11 cellular contexts compared by ENCODE assay signal in the genomic region with DNA sequence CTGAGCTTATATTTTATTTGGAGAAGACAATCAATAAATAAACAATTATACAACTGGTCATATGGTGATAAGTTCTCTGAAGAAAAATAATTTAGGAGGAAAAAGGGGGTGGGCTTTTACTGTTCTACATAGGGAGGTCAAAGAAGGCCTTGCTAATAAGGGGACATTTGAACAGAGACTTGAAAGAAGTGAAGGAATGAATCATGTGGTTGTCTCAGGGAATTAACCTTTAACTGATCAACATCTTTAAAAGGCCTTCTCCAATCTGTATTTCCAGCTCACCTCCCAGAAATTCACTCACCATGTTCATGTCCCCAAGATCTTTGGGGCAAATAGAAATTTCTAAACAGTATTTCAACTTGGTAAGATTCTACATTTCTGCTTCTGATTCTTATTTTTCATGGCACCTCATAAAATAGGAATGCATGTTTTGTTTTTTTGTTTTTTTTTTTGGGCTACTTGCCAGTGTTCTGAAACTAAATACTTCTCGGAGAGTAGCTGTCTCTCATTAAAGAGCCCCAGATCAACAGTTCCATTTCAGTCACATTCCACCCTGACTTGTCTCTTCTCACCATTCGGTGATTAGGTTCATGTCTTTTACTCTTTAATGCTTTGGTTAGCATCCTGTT. TPM values are rescaled to one million over a fixed set of nuclear protein-coding genes. Genes with fewer than 3 reads are reported as not detected.
A peak's percentile ranks its signal among the peaks of the same experiment; 100 is the strongest.
DNase-seq lines count a peak whose midpoint lies in the region; ATAC-seq and TF ChIP-seq lines count a peak whose summit lies in the region.
"Had no signal": no experiment of that assay in that cellular context is flagged by ENCODE, and none has a peak within 500 bp of the region (broad histone marks: within the 10 kb centered on the region; RNA-seq: fewer than 3 reads in every experiment).

No MANE protein-coding gene starts in this region.

- intact Hi-C loops in Calu3 (cut with micrococcal nuclease; ENCODE audit: unreplicated experiment) (no loop called here), Panc1 (cut with micrococcal nuclease; ENCODE audit: unreplicated experiment) (no loop called here), esophagus squamous epithelium (cut with DNase I) (no loop called here), psoas muscle (cut with DNase I) (no loop called here), posterior vena cava (cut with DNase I) (no loop called here)

- in situ Hi-C loops in Panc1 (cut with HindIII; ENCODE audit: low pct_unique_long_range_greater_than_20kb, low sequenced_read_pairs) = no loop called here
- in situ Hi-C loops in HAP-1 (cut with MboI; ENCODE audit: low sequenced_read_pairs) = no loop called here

- H3K9me3 ChIP-seq in Panc1 (ENCODE audit: control insufficient read depth, insufficient read depth, low read depth, low read length) = no peaks in the 10 kb centered on the region
- no peaks in the 10 kb centered on the region for H3K9me3 ChIP-seq in esophagus squamous epithelium
- no peaks in the 10 kb centered on the region for H3K9me3 ChIP-seq in psoas muscle
- no peaks in the 10 kb centered on the region for H3K9me3 ChIP-seq in HAP-1

- 49 to 53% methylated on average over 2 of the region's 2 CpGs for WGBS in esophagus squamous epithelium, 2 donors
- 5 to 18% (median 8%) methylated on average over 2 of the region's 2 CpGs for WGBS in psoas muscle, 3 donors

- no peaks in the 10 kb centered on the region for H3K27me3 ChIP-seq in Panc1 (ENCODE audit: control insufficient read depth, insufficient read depth, low read length)
- no peaks in the 10 kb centered on the region for H3K27me3 ChIP-seq in esophagus squamous epithelium
- H3K27me3 ChIP-seq in psoas muscle (ENCODE audit: insufficient read depth in 3 of 3, low read length in 2 of 3) = no peaks in the 10 kb centered on the region
- no peaks in the 10 kb centered on the region for H3K27me3 ChIP-seq in HAP-1 (ENCODE audit: low read depth)

- DNase-seq in Calu3 (no peak), Panc1 (ENCODE audit: low read depth, low spot score) (no peak), esophagus squamous epithelium (lab: John Stamatoyannopoulos, UW) (no peak), psoas muscle (no peak), NCI-H510A (lab: John Stamatoyannopoulos, UW) (no peak), GM20000 (ENCODE audit: low spot score) (no peak), posterior vena cava (ENCODE audit: low spot score) (no peak), HAP-1 (ENCODE audit: low spot score in 2 of 2) (no peak)
- DNase-seq: mesendoderm, NCI-H510A treated with DMSO at 0.1 percent for 48 hours, T1000 had no signal

- POLR2A ChIA-PET in Panc1 (lab: Charles Lee) = no interaction called here

- H3K4me3 Mint-ChIP-seq in Calu3 (ENCODE audit: low read depth, unreplicated experiment) = no peak overlapping the region

- H3K36me3 ChIP-seq in Panc1 (ENCODE audit: control insufficient read depth, insufficient read depth, low read length) (no peaks in the 10 kb centered on the region), esophagus squamous epithelium (no peaks in the 10 kb centered on the region), psoas muscle (ENCODE audit: insufficient read depth in 1 of 2, low read depth in 1 of 2) (no peaks in the 10 kb centered on the region), HAP-1 (replicated peaks) (no peaks in the 10 kb centered on the region)

- TF ChIP-seq CTCF in Calu3 (IDR thresholded peaks at IDR 0.05; ENCODE audit: unreplicated experiment) (no peak), Panc1 (IDR thresholded peaks at IDR 0.05) (no peak), esophagus squamous epithelium (IDR thresholded peaks at IDR 0.05) (no peak), psoas muscle (IDR thresholded peaks at IDR 0.05) (no peak), GM20000 (IDR thresholded peaks at IDR 0.05; ENCODE audit: extremely low read depth, missing control alignments) (no peak)

- no peaks in the 10 kb centered on the region for H3K36me3 Mint-ChIP-seq in Calu3 (ENCODE audit: insufficient read depth, unreplicated experiment)

- H3K27me3 Mint-ChIP-seq in Calu3 (ENCODE audit: unreplicated experiment) = no peaks in the 10 kb centered on the region

- H3K27ac ChIP-seq in Panc1 (ENCODE audit: low read length) (peak overlapping the region; percentile 54), esophagus squamous epithelium (peak overlapping the region in 3 of 4 donors; percentile 36 to 59 (median 45)), psoas muscle (peak overlapping the region; percentile 48)

- CTCF ChIA-PET in Calu3 (lab: Charles Lee) = no interaction called here
- CTCF ChIA-PET in Panc1 (lab: Charles Lee) = no interaction called here

- H3K9me3 Mint-ChIP-seq in Calu3 (ENCODE audit: low read depth, unreplicated experiment) = no peaks in the 10 kb centered on the region

- no peak overlapping the region for H3K4me3 ChIP-seq in Panc1 (ENCODE audit: low read depth in 2 of 2, low read length in 2 of 2)
- no peak overlapping the region for H3K4me3 ChIP-seq in esophagus squamous epithelium
- H3K4me3 ChIP-seq in psoas muscle = no peak overlapping the region
- no peak overlapping the region for H3K4me3 ChIP-seq in HAP-1

- no peak for ATAC-seq in Panc1
- peak in 1 of 4 donors; percentile 43 for ATAC-seq in psoas muscle

- H3K4me1 ChIP-seq in Panc1 (ENCODE audit: control insufficient read depth, insufficient read depth, low read length) (peaks cover 8% of the 10 kb centered on the region; the same call in 1 of the 2 replicates), esophagus squamous epithelium (peaks cover 11 to 55% (median 30%) of the 10 kb centered on the region in 3 donors), psoas muscle (peaks cover 46% of the 10 kb centered on the region), HAP-1 (peaks cover 8% of the 10 kb centered on the region)

- H3K27ac Mint-ChIP-seq in Calu3 (ENCODE audit: unreplicated experiment) = peak overlapping the region; percentile 30

- H3K4me1 Mint-ChIP-seq in Calu3 (ENCODE audit: low read depth, unreplicated experiment) = peaks cover 13% of the 10 kb centered on the region

- BruUV-seq in Calu3 (replicated peaks; lab: Mats Ljungman, UMichigan) (no TSS peak), Panc1 (replicated peaks; lab: Mats Ljungman, UMichigan) (no TSS peak)

- TF ChIP-seq POLR2A in esophagus squamous epithelium (IDR thresholded peaks at IDR 0.05) = no peak

RNA-seq across cellular contexts. Expression of a gene that starts 19.2 kb away (rescaled TPM):
- total RNA-seq in Calu3 (2022) = 16.4 TPM in 2 replicates
- 3.9 TPM for total RNA-seq in Panc1 (2021; ENCODE audit: unreplicated experiment)
- polyA plus RNA-seq in Panc1 (2012; ENCODE audit: insufficient read length) = 2.6 TPM
- 100 to 1,000 TPM in 1 of 4 donors, 10 to 100 TPM in 3; 50.6 to 102 (median 82.2) TPM for total RNA-seq in esophagus squamous epithelium
- total RNA-seq in psoas muscle = 10 to 100 TPM in 1 of 4 donors, 1 to 10 TPM in 3; 4.1 to 11.0 (median 6.6) TPM
- 1 to 10 TPM; 5.3 to 7.5 (median 5.8) TPM for polyA plus RNA-seq in psoas muscle
- 10 to 100 TPM; 30.9 to 40.1 TPM for total RNA-seq in posterior vena cava
